ENCODE assay signal across 17 cellular contexts in the genomic region with DNA sequence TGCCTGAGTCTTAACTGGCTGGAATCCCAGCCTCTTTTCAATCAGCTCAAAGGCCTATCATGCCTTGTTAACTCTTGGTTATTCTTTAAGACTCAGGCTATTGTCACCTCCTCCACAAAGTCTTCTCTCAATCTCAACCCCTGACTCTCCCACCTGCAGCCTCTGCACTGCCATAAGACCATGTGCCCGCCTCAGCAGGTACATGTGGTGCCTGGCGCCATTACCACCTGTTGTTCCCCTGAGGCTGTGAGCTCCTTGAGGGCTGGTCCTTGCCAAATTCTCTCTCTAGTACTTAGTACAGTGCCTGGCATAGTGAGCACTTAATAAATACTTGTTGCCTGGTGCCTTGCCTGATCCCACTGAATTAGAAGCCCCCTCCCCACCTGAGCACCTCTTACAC.
A peak's percentile ranks its signal among the peaks of the same experiment; 100 is the strongest.
DNase-seq lines count a peak whose midpoint lies in the region; ATAC-seq, FAIRE-seq and TF ChIP-seq lines count a peak whose summit lies in the region.
"Had no signal": no experiment of that assay in that cellular context is flagged by ENCODE, and none has a peak within 500 bp of the region (broad histone marks: within the 10 kb centered on the region; RNA-seq: fewer than 3 reads in every experiment).

No MANE protein-coding gene starts in this region.

- H3K36me3 ChIP-seq in HepG2 (replicated peaks in 1 of 2; ENCODE audit: control insufficient read depth in 1 of 2, insufficient read depth in 2 of 2, low read length in 2 of 2) (no peaks in the 10 kb centered on the region), right lobe of liver (no peaks in the 10 kb centered on the region), neural progenitor cell (no peaks in the 10 kb centered on the region), upper lobe of right lung (no peaks in the 10 kb centered on the region)

- H3K4me1 ChIP-seq in HepG2 (ENCODE audit: insufficient read depth, low read length) (peaks cover 6% of the 10 kb centered on the region), right lobe of liver (peaks cover 0 to 4% (median 2%) of the 10 kb centered on the region in 4 donors), neural progenitor cell (peaks cover 55% of the 10 kb centered on the region), upper lobe of right lung (peaks cover 4% of the 10 kb centered on the region)

- H3K4me1 Mint-ChIP-seq in T-helper 17 cell (peaks cover 12% of the 10 kb centered on the region), neural progenitor cell (peaks cover 55% of the 10 kb centered on the region)

- H4K20me1 ChIP-seq in HepG2 (ENCODE audit: insufficient read depth, low read length): no peaks in the 10 kb centered on the region
- no peaks in the 10 kb centered on the region for H4K20me1 ChIP-seq in neural progenitor cell (ENCODE audit: low read depth)

- POLR2A ChIA-PET in HepG2 (lab: Yijun Ruan, JAX): no interaction called here

- no peaks in the 10 kb centered on the region for H3K79me2 ChIP-seq in HepG2 (ENCODE audit: insufficient read depth, low read length)
- H3K79me2 ChIP-seq in neural progenitor cell (ENCODE audit: low read depth): no peaks in the 10 kb centered on the region

- CTCF ChIA-PET in HepG2 (lab: Yijun Ruan, JAX; ENCODE audit: low intra/inter-chr PET ratio, low total read pairs): no interaction called here

- FAIRE-seq in HepG2 (lab: Jason Lieb, UNC): no peak

- H3K9me3 ChIP-seq in HepG2 (ENCODE audit: low read length): no peaks in the 10 kb centered on the region
- no peaks in the 10 kb centered on the region for H3K9me3 ChIP-seq in right lobe of liver
- H3K9me3 ChIP-seq in T-helper 17 cell (ENCODE audit: control insufficient read depth, low read length, poor library complexity, severe bottlenecking): no peaks in the 10 kb centered on the region
- no peaks in the 10 kb centered on the region for H3K9me3 ChIP-seq in neural progenitor cell (ENCODE audit: low read depth)
- no peaks in the 10 kb centered on the region for H3K9me3 ChIP-seq in upper lobe of right lung

- ATAC-seq in HepG2 (no peak), right lobe of liver (no peak), T-helper 17 cell (no peak), upper lobe of right lung (no peak), GM18870 (IDR thresholded peaks at IDR 0.05; ENCODE audit: unreplicated experiment) (no peak)

- in situ Hi-C loops in HepG2 (cut with HindIII; ENCODE audit: extremely low pct_ligation_motif_present, low pct_unique_long_range_greater_than_20kb): no loop called here

- DNase-seq in HepG2 (ENCODE audit: low spot score) (no peak), right lobe of liver (no peak), T-helper 17 cell (no peak), neural progenitor cell (ENCODE audit: low spot score) (peak; percentile 77), upper lobe of right lung (peak; percentile 18), epidermal melanocyte (ENCODE audit: insufficient read length, low spot score) (no peak), LoVo (ENCODE audit: low spot score) (no peak)
- DNase-seq: CD4-positive, CD25-positive, alpha-beta regulatory T cell; GOT3; MM.1S; NCI-H1105 treated with DMSO at 0.1 percent for 48 hours; NCI-H1694 treated with DMSO at 0.1 percent for 48 hours; NCI-H2107; NCI-H446; NK-92 treated with Interleukin-12 subunit alpha and Interleukin-12 subunit beta, amount 100 ng/mL, for 24 hours; SIG-M5 had no signal

- intact Hi-C loops in HepG2 (cut with micrococcal nuclease; ENCODE audit: unreplicated experiment) (no loop called here), right lobe of liver (cut with DNase I) (no loop called here), upper lobe of right lung (cut with DNase I) (loop anchor here (2.0 to 5.0 kb wide), 2 partner anchors 43 to 171 kb away; no protein-coding TSS in a partner anchor)

- H3K27ac Mint-ChIP-seq in T-helper 17 cell (peak overlapping the region; percentile 11), neural progenitor cell (peak overlapping the region; percentile 27)
- H3K27ac Mint-ChIP-seq: CD4-positive, CD25-positive, alpha-beta regulatory T cell had no signal

- H2AFZ ChIP-seq in HepG2 (ENCODE audit: low read length) (no peak overlapping the region), neural progenitor cell (replicated peaks) (no peak overlapping the region)

- TF ChIP-seq EP300 in HepG2 (IDR thresholded peaks at IDR 0.05; ENCODE audit: low read depth in 2 of 2, low read length in 2 of 2): no peak
- TF ChIP-seq EP300 in HepG2 (CRISPR knock-in tag; IDR thresholded peaks at IDR 0.05; ENCODE audit: borderline replicate concordance): no peak

- H3K4me3 Mint-ChIP-seq in T-helper 17 cell (no peak overlapping the region), neural progenitor cell (no peak overlapping the region)
- H3K4me3 Mint-ChIP-seq: CD4-positive, CD25-positive, alpha-beta regulatory T cell had no signal

- H3K9ac ChIP-seq in HepG2 (ENCODE audit: insufficient read depth, low read depth, low read length) (no peak overlapping the region), neural progenitor cell (no peak overlapping the region)

- no peaks in the 10 kb centered on the region for H3K36me3 Mint-ChIP-seq in T-helper 17 cell (ENCODE audit: low read depth)
- no peaks in the 10 kb centered on the region for H3K36me3 Mint-ChIP-seq in neural progenitor cell
- H3K36me3 Mint-ChIP-seq: CD4-positive, CD25-positive, alpha-beta regulatory T cell had no signal

- WGBS in HepG2 (ENCODE audit: low lambda C conversion rate): 45% methylated on average over 2 of the region's 2 CpGs
- 65% methylated on average over 2 of the region's 2 CpGs for WGBS in right lobe of liver (ENCODE audit: insufficient coverage, low coverage, low lambda C conversion rate, missing lambda C conversion rate)

- no peak overlapping the region for H3K4me3 ChIP-seq in HepG2 (replicated peaks in 1 of 3; ENCODE audit: insufficient read depth in 1 of 3, low read depth in 2 of 3, low read length in 3 of 3)
- H3K4me3 ChIP-seq in right lobe of liver: no peak overlapping the region
- H3K4me3 ChIP-seq in neural progenitor cell: no peak overlapping the region
- no peak overlapping the region for H3K4me3 ChIP-seq in upper lobe of right lung

- H3K27me3 ChIP-seq in HepG2 (ENCODE audit: control insufficient read depth in 1 of 2, insufficient read depth in 2 of 2, low read length in 2 of 2): peaks cover 6 to 42% of the 10 kb centered on the region in 2 experiments; a peak in 3 of 5 replicates
- H3K27me3 ChIP-seq in right lobe of liver: no peaks in the 10 kb centered on the region
- H3K27me3 ChIP-seq in neural progenitor cell: no peaks in the 10 kb centered on the region
- H3K27me3 ChIP-seq in upper lobe of right lung: no peaks in the 10 kb centered on the region

- H3K4me2 ChIP-seq in HepG2 (ENCODE audit: low read depth, low read length) (no peak overlapping the region), neural progenitor cell (no peak overlapping the region)

- TF ChIP-seq RAD21 in HepG2 (CRISPR knock-in tag; IDR thresholded peaks at IDR 0.05): no peak

- H3K27ac ChIP-seq in HepG2 (ENCODE audit: extremely low read length, insufficient read depth, low read length): no peak overlapping the region
- H3K27ac ChIP-seq in right lobe of liver: no peak overlapping the region
- peak overlapping the region; percentile 90 for H3K27ac ChIP-seq in neural progenitor cell
- H3K27ac ChIP-seq in upper lobe of right lung: no peak overlapping the region

- no peaks in the 10 kb centered on the region for H3K9me3 Mint-ChIP-seq in neural progenitor cell
- H3K9me3 Mint-ChIP-seq: CD4-positive, CD25-positive, alpha-beta regulatory T cell had no signal

- no peak for TF ChIP-seq POLR2A in HepG2 (IDR thresholded peaks at IDR 0.05; ENCODE audit: insufficient read depth in 1 of 2, low read depth in 2 of 2, low read length in 2 of 2)
- no peak for TF ChIP-seq POLR2A in right lobe of liver (IDR thresholded peaks at IDR 0.05)

- H3F3A ChIP-seq in neural progenitor cell (ENCODE audit: low read depth): peaks cover 14% of the 10 kb centered on the region

- no TSS peak for BruUV-seq in HepG2 (replicated peaks; lab: Mats Ljungman, UMichigan)

- H3K27me3 Mint-ChIP-seq in T-helper 17 cell (peaks cover 14% of the 10 kb centered on the region), neural progenitor cell (ENCODE audit: insufficient read depth, low read depth) (peaks cover 2% of the 10 kb centered on the region)

- no peak for TF ChIP-seq CTCF in HepG2 (CRISPR knock-in tag; IDR thresholded peaks at IDR 0.05)
- TF ChIP-seq CTCF in right lobe of liver (IDR thresholded peaks at IDR 0.05): no peak
- TF ChIP-seq CTCF in neural progenitor cell (IDR thresholded peaks at IDR 0.05): no peak
- TF ChIP-seq CTCF in upper lobe of right lung (IDR thresholded peaks at IDR 0.05): no peak

TF ChIP-seq in HepG2, 621 proteins besides CTCF, POLR2A, EP300 and RAD21:
- TF ChIP-seq EED (CRISPR knock-in tag; IDR thresholded peaks at IDR 0.05): no peak
- TF ChIP-seq MNT (IDR thresholded peaks at IDR 0.05): peak; percentile 83

Comparison
In these comparisons a context has a peak if more than half of its experiments do, and no peak if none do; other contexts are left out.
1. DNase-seq: peak in neural progenitor cell (single experiment) and upper lobe of right lung (single experiment); none in HepG2 (single experiment), right lobe of liver (0 of 3), T-helper 17 cell (0 of 3), epidermal melanocyte (single experiment) and LoVo (single experiment).